In genomic region chr2:197042613-197043248, GRCh38 we compare ENCODE assay signal across 14 cellular contexts.
DNase-seq lines count a peak whose midpoint lies in the region; ATAC-seq, FAIRE-seq and TF ChIP-seq lines count a peak whose summit lies in the region.
"Had no signal": no experiment of that assay in that cellular context is flagged by ENCODE, and none has a peak within 500 bp of the region (broad histone marks: within the 10 kb centered on the region; RNA-seq: fewer than 3 reads in every experiment).

No MANE protein-coding gene starts in this region.

- H3K27me3 Mint-ChIP-seq in CD4-positive, alpha-beta T cell: no peaks in the 10 kb centered on the region
- no peaks in the 10 kb centered on the region for H3K27me3 Mint-ChIP-seq in T-helper 17 cell

- no peak overlapping the region for H3K27ac ChIP-seq in CD4-positive, alpha-beta T cell (ENCODE audit: low read depth, low read length)
- H3K27ac ChIP-seq in ovary: no peak overlapping the region

- no peak for TF ChIP-seq POLR2A in GM12891 (IDR thresholded peaks at IDR 0.05; ENCODE audit: low read depth, low read length)
- TF ChIP-seq POLR2A in ovary (IDR thresholded peaks at IDR 0.05): no peak

- no peak for DNase-seq in CD4-positive, alpha-beta T cell
- DNase-seq in GM12891 (ENCODE audit: insufficient read length, low spot score) (no peak), T-helper 17 cell (no peak), NCI-H1092 treated with DMSO at 0.1 percent for 48 hours (lab: John Stamatoyannopoulos, UW) (no peak), mesenteric fat pad (ENCODE audit: low spot score) (no peak), ovary (no peak), Right ventricle myocardium superior (no peak)
- DNase-seq: Kasumi-1, NCI-H510A, small intestine had no signal

- TF ChIP-seq CTCF in CD4-positive, alpha-beta T cell (IDR thresholded peaks at IDR 0.05): no peak
- no peak for TF ChIP-seq CTCF in ovary (IDR thresholded peaks at IDR 0.05)

- POLR2A ChIA-PET in CD4-positive, alpha-beta T cell (lab: Charles Lee): interaction anchor here (0.6 to 0.7 kb wide), 2 partner anchors 457 to 1200 kb away, joined by 3 to 4 read pairs; partner anchors contain the start of gene HSPD1

- H3K9me3 ChIP-seq in CD4-positive, alpha-beta T cell (ENCODE audit: control insufficient read depth, low read length): no peaks in the 10 kb centered on the region
- H3K9me3 ChIP-seq in T-helper 17 cell (ENCODE audit: control insufficient read depth, low read length, poor library complexity, severe bottlenecking): no peaks in the 10 kb centered on the region
- H3K9me3 ChIP-seq in ovary: no peaks in the 10 kb centered on the region

- peak; percentile 50 for FAIRE-seq in GM12891 (lab: Jason Lieb, UNC)
- FAIRE-seq: islet of Langerhans, small intestine had no signal

- no peaks in the 10 kb centered on the region for H3K27me3 ChIP-seq in CD4-positive, alpha-beta T cell (ENCODE audit: control insufficient read depth, insufficient read depth, low read length)
- no peaks in the 10 kb centered on the region for H3K27me3 ChIP-seq in ovary

- no peaks in the 10 kb centered on the region for H3K36me3 ChIP-seq in ovary

- intact Hi-C loops in CD4-positive, alpha-beta T cell (cut with DNase I, micrococcal nuclease): no loop called here
- intact Hi-C loops in ovary (cut with DNase I) (no loop called here), Right ventricle myocardium superior (cut with DNase I) (no loop called here)

- peak overlapping the region; percentile 52 for H3K27ac Mint-ChIP-seq in CD4-positive, alpha-beta T cell
- H3K27ac Mint-ChIP-seq in T-helper 17 cell: peak overlapping the region; percentile 82
- H3K27ac Mint-ChIP-seq: nephron had no signal

- peaks cover 87% of the 10 kb centered on the region for H3K36me3 Mint-ChIP-seq in CD4-positive, alpha-beta T cell (ENCODE audit: low read depth)
- H3K36me3 Mint-ChIP-seq in T-helper 17 cell (ENCODE audit: low read depth): peaks cover 6% of the 10 kb centered on the region

- ATAC-seq in CD4-positive, alpha-beta T cell (ENCODE audit: poor library complexity): no peak
- ATAC-seq in HG02870 (IDR thresholded peaks at IDR 0.05; ENCODE audit: unreplicated experiment) (peak; percentile 80), T-helper 17 cell (no peak), Right ventricle myocardium superior (ENCODE audit: poor library complexity) (no peak)

- TF ChIP-seq EP300 in ovary (IDR thresholded peaks at IDR 0.05): no peak

- CTCF ChIA-PET in CD4-positive, alpha-beta T cell (lab: Charles Lee): no interaction called here

- peaks cover 43% of the 10 kb centered on the region for H3K4me1 Mint-ChIP-seq in CD4-positive, alpha-beta T cell (ENCODE audit: low read depth)
- peaks cover 24% of the 10 kb centered on the region for H3K4me1 Mint-ChIP-seq in T-helper 17 cell

- no peaks in the 10 kb centered on the region for H3K4me1 ChIP-seq in ovary (ENCODE audit: insufficient read depth)

- H3K4me3 ChIP-seq in ovary: no peak overlapping the region

- no peak overlapping the region for H3K4me3 Mint-ChIP-seq in CD4-positive, alpha-beta T cell
- no peak overlapping the region for H3K4me3 Mint-ChIP-seq in T-helper 17 cell
- H3K4me3 Mint-ChIP-seq: CD14-positive monocyte, nephron had no signal

- 95 to 98% (median 97%) methylated on average over 5 of the region's 5 CpGs for WGBS in ovary, 3 donors

- no peaks in the 10 kb centered on the region for H3K9me3 Mint-ChIP-seq in CD4-positive, alpha-beta T cell
- H3K9me3 Mint-ChIP-seq: CD14-positive monocyte, nephron had no signal

TF ChIP-seq in GM12891, 5 proteins besides CTCF, POLR2A, EP300 and RAD21:
- TF ChIP-seq PAX5 (IDR thresholded peaks at IDR 0.05; ENCODE audit: insufficient read depth, low read length, severe bottlenecking) (no peak), TAF1 (IDR thresholded peaks at IDR 0.05; ENCODE audit: low read depth, low read length) (no peak), POU2F2 (IDR thresholded peaks at IDR 0.05; ENCODE audit: low read depth, low read length) (no peak), SPI1 (IDR thresholded peaks at IDR 0.05; ENCODE audit: low read depth, low read length) (no peak)
TF ChIP-seq in GM12891: peak in this region for 0.
